In the genomic region with DNA sequence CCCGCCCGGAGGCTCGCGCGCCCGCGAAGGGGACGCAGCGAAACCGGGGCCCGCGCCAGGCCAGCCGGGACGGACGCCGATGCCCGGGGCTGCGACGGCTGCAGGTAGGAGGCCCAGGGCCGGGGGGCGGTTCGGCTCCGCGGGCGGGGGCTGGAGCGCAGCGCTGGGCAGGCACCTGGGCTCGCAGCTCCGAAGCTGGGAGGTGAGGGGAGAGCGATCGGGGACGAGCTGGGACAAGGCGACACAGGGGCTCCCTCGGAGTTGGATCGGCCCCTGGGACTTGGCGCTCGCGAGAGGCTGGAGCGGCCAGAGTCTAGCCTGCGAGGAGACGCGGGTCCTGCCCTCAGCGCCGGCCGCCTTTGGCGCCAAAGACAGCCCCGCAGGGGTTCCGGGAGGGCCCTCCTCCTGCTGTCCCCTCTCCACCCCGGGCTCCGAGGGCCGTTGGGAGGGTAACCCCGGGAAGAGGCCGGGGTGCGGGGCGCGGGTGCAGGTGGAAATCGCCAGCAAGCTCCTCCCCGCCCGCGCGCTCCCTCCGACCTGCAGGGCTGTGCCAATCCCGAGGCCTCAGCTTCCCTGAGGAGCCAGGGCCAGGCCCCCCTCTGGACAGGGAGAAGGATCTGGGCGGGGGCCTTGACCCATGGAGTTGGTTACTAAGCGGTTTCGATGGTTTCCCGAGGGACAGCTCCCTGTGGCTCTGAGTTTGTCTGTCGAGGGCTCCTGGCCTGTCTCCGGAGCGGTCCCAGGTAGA, we compare ENCODE assay signal across 7 cellular contexts. TPM values are rescaled to one million over a fixed set of nuclear protein-coding genes. Genes with fewer than 3 reads are reported as not detected.
DNase-seq lines count a peak whose midpoint lies in the region; ATAC-seq and TF ChIP-seq lines count a peak whose summit lies in the region.

No MANE protein-coding gene starts in this region.

- peak; percentile 23 for TF ChIP-seq POLR2A in GM10847 (IDR thresholded peaks at IDR 0.05; ENCODE audit: extremely low read depth, insufficient read length)
- no peak for TF ChIP-seq POLR2A in ovary (IDR thresholded peaks at IDR 0.05)

- TF ChIP-seq CTCF in mammary epithelial cell (conservative IDR thresholded peaks at IDR 0.05 in 1 of 2, IDR thresholded peaks at IDR 0.05 in 1 of 2; ENCODE audit: extremely low read depth in 1 of 2, insufficient read depth in 1 of 2, low read depth in 1 of 2, low read length in 2 of 2) = no peak
- TF ChIP-seq CTCF in ovary (IDR thresholded peaks at IDR 0.05) = no peak

- in situ Hi-C loops in mammary epithelial cell (cut with MboI; ENCODE audit: low sequenced_read_pairs in 2 of 2) = no loop called here

- H3K79me2 ChIP-seq in mammary epithelial cell (ENCODE audit: insufficient read depth, low read length) = peaks cover 15% of the 10 kb centered on the region

- H3K4me1 ChIP-seq in mammary epithelial cell (ENCODE audit: insufficient read depth, low read length) (peaks cover 15% of the 10 kb centered on the region), ovary (ENCODE audit: insufficient read depth) (peaks cover 8% of the 10 kb centered on the region)

- TF ChIP-seq EP300 in ovary (IDR thresholded peaks at IDR 0.05) = no peak

- H3K9ac ChIP-seq in mammary epithelial cell (ENCODE audit: insufficient read depth, low read length) = no peak overlapping the region

- H3K9me3 ChIP-seq in mammary epithelial cell (replicated peaks; ENCODE audit: insufficient read depth, low read length) (no peaks in the 10 kb centered on the region), ovary (no peaks in the 10 kb centered on the region)

- H3K27me3 ChIP-seq in mammary epithelial cell (ENCODE audit: insufficient read depth, low read length) (peaks cover 30% of the 10 kb centered on the region), ovary (peaks cover 12% of the 10 kb centered on the region)

- dilution Hi-C loops in mammary epithelial cell (cut with HindIII; ENCODE audit: low sequenced_read_pairs) = no loop called here

- peak; percentile 38 for DNase-seq in HT-29 (ENCODE audit: low spot score)
- no peak for DNase-seq in mammary epithelial cell
- DNase-seq in ovary = peak in 1 of 5 donors; percentile 28
- no peak for DNase-seq in stimulated activated CD4-positive, alpha-beta T cell treated with anti-CD3 and anti-CD28 coated beads, Interleukin-2, amount 100 ng/mL, for 24 hours

- H2AFZ ChIP-seq in mammary epithelial cell (ENCODE audit: low read depth, low read length) = peak overlapping the region; percentile 70

- H3K4me3 ChIP-seq in mammary epithelial cell (replicated peaks in 1 of 3; ENCODE audit: insufficient read depth in 1 of 3, low read depth in 2 of 3, low read length in 3 of 3) = peak overlapping the region in 2 of 3 experiments; percentile 16 to 34
- peak overlapping the region; percentile 2 for H3K4me3 ChIP-seq in ovary

- 16% methylated on average over 10 of the region's 70 CpGs for WGBS in mammary epithelial cell (ENCODE audit: low coverage, missing lambda C conversion rate)
- 4 to 8% (median 5%) methylated on average over 65 to 70 of the region's 70 CpGs for WGBS in ovary, 3 donors

- ATAC-seq in HG02763 (IDR thresholded peaks at IDR 0.05; ENCODE audit: unreplicated experiment) (no peak), HG03469 (IDR thresholded peaks at IDR 0.05; ENCODE audit: unreplicated experiment) (no peak)

- H3K27ac ChIP-seq in mammary epithelial cell (ENCODE audit: insufficient read depth, low read depth, low read length) (no peak overlapping the region), ovary (no peak overlapping the region)

- H3K4me2 ChIP-seq in mammary epithelial cell (ENCODE audit: insufficient read depth, low read depth, low read length) = peak overlapping the region; percentile 81

- H3K36me3 ChIP-seq in mammary epithelial cell (ENCODE audit: insufficient read depth, low read length) (no peaks in the 10 kb centered on the region), ovary (no peaks in the 10 kb centered on the region)

- no peaks in the 10 kb centered on the region for H4K20me1 ChIP-seq in mammary epithelial cell (ENCODE audit: insufficient read depth, low read length)

- intact Hi-C loops in mammary epithelial cell (cut with micrococcal nuclease) = no loop called here
- intact Hi-C loops in ovary (cut with DNase I) = no loop called here

- CTCF ChIA-PET in mammary epithelial cell (lab: Charles Lee; ENCODE audit: low non-redundant PET) = interaction anchor here (0.6 kb wide), 1 partner anchor 43 kb away, joined by 6 read pairs; no protein-coding TSS in a partner anchor

- no TSS peak for BruUV-seq in mammary epithelial cell (replicated peaks; lab: Mats Ljungman, UMichigan)

RNA-seq across cellular contexts. Expression of a gene that starts 0.4 kb away (rescaled TPM):
- 6.9 and 11.1 TPM in 2 replicates for total RNA-seq in HT-29 (2014; rRNA removed; shearing (Covaris generic))
- total RNA-seq in mammary epithelial cell = 1 to 10 TPM; 2.5 to 6.9 TPM
- polyA plus RNA-seq in mammary epithelial cell = 2.5 TPM
- 2.6 TPM for polyA minus RNA-seq in mammary epithelial cell
- total RNA-seq in ovary = 1 to 10 TPM in 1 of 7 donors, under 1 TPM in 6; 0.13 to 7.5 (median 0.47) TPM
- under 1 TPM; 0.03 to 0.04 TPM for polyA plus RNA-seq in ovary

RNA-seq across cellular contexts. Expression of a gene that starts 2.8 kb away (rescaled TPM):
- 60.3 and 66.7 TPM in 2 replicates for total RNA-seq in HT-29 (2014; rRNA removed; shearing (Covaris generic))
- 10 to 100 TPM in 1 of 2 donors, 1 to 10 TPM in 1; 8.3 to 26.6 TPM for total RNA-seq in mammary epithelial cell
- polyA plus RNA-seq in mammary epithelial cell = 22.0 TPM
- 23.6 TPM for polyA minus RNA-seq in mammary epithelial cell
- total RNA-seq in ovary = 10 to 100 TPM; 10.3 to 16.7 (median 15.8) TPM
- polyA plus RNA-seq in ovary = 10 to 100 TPM in 1 of 2 donors, 1 to 10 TPM in 1; 5.3 to 18.0 TPM

RNA-seq across cellular contexts. Expression of a gene that starts 27.9 kb away (rescaled TPM):
- total RNA-seq in HT-29 (2014; rRNA removed; shearing (Covaris generic)) = 43.1 and 44.4 TPM in 2 replicates
- total RNA-seq in mammary epithelial cell (10 to 100 TPM; 44.2 to 48.6 TPM), ovary (10 to 100 TPM; 25.3 to 51.1 (median 44.2) TPM)
- polyA plus RNA-seq in mammary epithelial cell (57.0 TPM), ovary (10 to 100 TPM; 40.1 to 71.5 TPM)
- polyA minus RNA-seq in mammary epithelial cell = 57.2 TPM

RNA-seq across cellular contexts. Expression of a gene that starts 41.4 kb away (rescaled TPM):
- total RNA-seq in HT-29 (2014; rRNA removed; shearing (Covaris generic)) = 12.7 and 16.5 TPM in 2 replicates
- total RNA-seq in mammary epithelial cell (10 to 100 TPM in 1 of 2 donors, under 1 TPM in 1; 0.82 to 29.2 TPM), ovary (100 to 1,000 TPM in 1 of 7 donors, 10 to 100 TPM in 5, 1 to 10 TPM in 1; 6.0 to 117 (median 14.6) TPM)
- polyA plus RNA-seq in mammary epithelial cell (0.71 TPM), ovary (10 to 100 TPM in 1 of 2 donors, under 1 TPM in 1; 0.10 to 12.0 TPM)
- polyA minus RNA-seq in mammary epithelial cell = not detected
